ENCODE assay signal across 9 cellular contexts in the genomic region with DNA sequence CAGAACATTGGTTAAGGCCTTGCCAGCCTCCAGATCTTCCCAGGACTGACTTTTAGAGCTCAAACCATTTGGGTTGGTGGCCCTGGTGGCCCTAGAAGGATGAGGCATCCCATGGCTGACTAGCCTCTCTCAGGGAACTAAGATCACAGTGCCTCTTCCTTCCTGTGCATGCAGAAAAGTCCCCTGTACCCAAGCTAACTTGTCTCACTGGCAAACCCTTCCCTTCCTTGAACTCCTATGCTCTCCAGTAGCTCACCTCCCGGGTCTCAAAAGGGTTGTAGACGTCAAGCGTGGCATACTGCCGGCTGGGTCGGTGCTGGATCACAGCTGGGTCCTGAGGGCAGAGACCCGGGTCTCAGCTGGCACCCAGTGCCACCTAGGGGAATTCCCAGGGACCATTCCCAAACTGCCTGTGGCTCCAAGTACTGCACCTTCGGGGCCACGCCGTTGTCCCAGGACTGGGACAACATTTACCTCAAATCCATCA. TPM values are rescaled to one million over a fixed set of nuclear protein-coding genes. Genes with fewer than 3 reads are reported as not detected.
DNase-seq lines count a peak whose midpoint lies in the region; ATAC-seq and TF ChIP-seq lines count a peak whose summit lies in the region.
"Had no signal": no experiment of that assay in that cellular context is flagged by ENCODE, and none has a peak within 500 bp of the region (broad histone marks: within the 10 kb centered on the region; RNA-seq: fewer than 3 reads in every experiment).

No MANE protein-coding gene starts in this region.

- H4K20me1 ChIP-seq in BLaER1 = peaks cover 22% of the 10 kb centered on the region
- no peaks in the 10 kb centered on the region for H4K20me1 ChIP-seq in GM23248 (ENCODE audit: insufficient read depth)

- peaks cover 28% of the 10 kb centered on the region for H3K79me2 ChIP-seq in GM23248 (ENCODE audit: insufficient read depth)

- peaks cover 61% of the 10 kb centered on the region for H3F3A ChIP-seq in GM23248 (ENCODE audit: insufficient read depth)

- H3K4me2 ChIP-seq in BLaER1 (peak overlapping the region; percentile 98), GM23248 (ENCODE audit: unreplicated experiment) (peak overlapping the region; percentile 95)

- TF ChIP-seq POLR2A in sigmoid colon (IDR thresholded peaks at IDR 0.05) = no peak

- TF ChIP-seq CTCF in fibroblast of pulmonary artery (IDR thresholded peaks at IDR 0.05; ENCODE audit: low read length, missing control alignments) (no peak), sigmoid colon (IDR thresholded peaks at IDR 0.05) (no peak)

- H3K9ac ChIP-seq in BLaER1 (peak overlapping the region; percentile 86), GM23248 (peak overlapping the region; percentile 89), SK-N-MC (ENCODE audit: insufficient read length) (peak overlapping the region; percentile 93)

- intact Hi-C loops in sigmoid colon (cut with DNase I) = no loop called here

- H3K27me3 ChIP-seq in BLaER1 (no peaks in the 10 kb centered on the region), GM23248 (replicated peaks; ENCODE audit: insufficient read depth) (no peaks in the 10 kb centered on the region), sigmoid colon (no peaks in the 10 kb centered on the region)

- in situ Hi-C loops in GM23248 (cut with MboI) = no loop called here

- H3K27ac ChIP-seq in BLaER1 = peak overlapping the region; percentile 78
- peak overlapping the region; percentile 76 for H3K27ac ChIP-seq in GM23248
- peak overlapping the region; percentile 33; the same call in 1 of the 2 replicates for H3K27ac ChIP-seq in SK-N-MC
- H3K27ac ChIP-seq in sigmoid colon = peak overlapping the region; percentile 86 to 91 (median 87)

- H3K9me2 ChIP-seq in GM23248 (ENCODE audit: insufficient read depth) = no peaks in the 10 kb centered on the region

- H3K9me3 ChIP-seq in BLaER1 = no peaks in the 10 kb centered on the region
- H3K9me3 ChIP-seq in GM23248 (ENCODE audit: low read depth) = no peaks in the 10 kb centered on the region
- no peaks in the 10 kb centered on the region for H3K9me3 ChIP-seq in SK-N-MC (ENCODE audit: low read depth, low read length)
- no peaks in the 10 kb centered on the region for H3K9me3 ChIP-seq in sigmoid colon

- peak; percentile 50 for DNase-seq in GM23248
- DNase-seq in SK-N-MC (ENCODE audit: low read depth, low spot score) = no peak
- no peak for DNase-seq in fibroblast of pulmonary artery (ENCODE audit: low read depth)
- no peak for DNase-seq in sigmoid colon
- DNase-seq in retina = no peak
- no peak for DNase-seq in ecto neural progenitor cell (ENCODE audit: low spot score)

- H3K36me3 ChIP-seq in BLaER1 = peaks cover 81% of the 10 kb centered on the region
- peaks cover 33% of the 10 kb centered on the region for H3K36me3 ChIP-seq in GM23248 (ENCODE audit: low read depth)
- H3K36me3 ChIP-seq in SK-N-MC (ENCODE audit: insufficient read depth, low read length) = peaks cover 49% of the 10 kb centered on the region
- peaks cover 25 to 74% (median 33%) of the 10 kb centered on the region in 4 donors for H3K36me3 ChIP-seq in sigmoid colon

- ATAC-seq in HG03095 (IDR thresholded peaks at IDR 0.05; ENCODE audit: unreplicated experiment) = no peak

- H2AFZ ChIP-seq in GM23248 = peak overlapping the region; percentile 67

- H3K4me3 ChIP-seq in BLaER1 (peak overlapping the region; percentile 82), GM23248 (peak overlapping the region; percentile 98), SK-N-MC (peak overlapping the region; percentile 92), fibroblast of pulmonary artery (replicated peaks; ENCODE audit: low read depth, low read length) (peak overlapping the region; percentile 88), sigmoid colon (peak overlapping the region; percentile 60 to 83 (median 78))

- H3K4me1 ChIP-seq in BLaER1 = peaks cover 25% of the 10 kb centered on the region
- H3K4me1 ChIP-seq in GM23248 (ENCODE audit: insufficient read depth) = peaks cover 8% of the 10 kb centered on the region
- peaks cover 0 to 26% (median 21%) of the 10 kb centered on the region in 4 donors for H3K4me1 ChIP-seq in sigmoid colon

- WGBS in GM23248 (ENCODE audit: low coverage in 1 of 2, low lambda C conversion rate in 2 of 2, missing lambda C conversion rate in 2 of 2), 2 experiments = 0 to 4% methylated on average over 9 of the region's 9 CpGs
- 0 to 1% methylated on average over 9 of the region's 9 CpGs for WGBS in sigmoid colon, 2 donors

- TF ChIP-seq EP300 in sigmoid colon (IDR thresholded peaks at IDR 0.05) = no peak

RNA-seq across cellular contexts. Expression of gene SCAMP3, which starts 0.7 kb away (rescaled TPM):
- 53.6 and 80.5 TPM in 2 replicates for total RNA-seq in GM23248 (2014; rRNA removed; shearing (Covaris generic))
- polyA plus RNA-seq in GM23248 (2016; fragmentation: Nextera tagmentation; extraction: Ambion mirVana) = 135 and 141 TPM in 2 replicates
- 10 to 100 TPM; 25.1 to 45.3 (median 36.5) TPM for total RNA-seq in sigmoid colon
- 10 to 100 TPM; 11.6 to 56.4 (median 22.8) TPM for polyA plus RNA-seq in sigmoid colon

RNA-seq across cellular contexts. Expression of gene ENTREP3, which starts 6.2 kb away (rescaled TPM):
- total RNA-seq in GM23248 (2014; rRNA removed; shearing (Covaris generic)) = 6.4 and 8.0 TPM in 2 replicates
- polyA plus RNA-seq in GM23248 (2016; fragmentation: Nextera tagmentation; extraction: Ambion mirVana) = 8.0 TPM in 2 replicates
- 10 to 100 TPM; 11.8 to 44.0 (median 16.0) TPM for total RNA-seq in sigmoid colon
- 10 to 100 TPM in 1 of 3 donors, 1 to 10 TPM in 2; 5.4 to 17.6 (median 6.5) TPM for polyA plus RNA-seq in sigmoid colon

RNA-seq across cellular contexts. Expression of gene CLK2, which starts 11.9 kb away (rescaled TPM):
- total RNA-seq in GM23248 (2014; rRNA removed; shearing (Covaris generic)) = 16.8 and 24.0 TPM in 2 replicates
- polyA plus RNA-seq in GM23248 (2016; fragmentation: Nextera tagmentation; extraction: Ambion mirVana) (10.2 and 10.4 TPM in 2 replicates), sigmoid colon (10 to 100 TPM in 2 of 3 donors, 1 to 10 TPM in 1; 7.2 to 45.9 (median 14.4) TPM)
- 10 to 100 TPM; 21.4 to 33.2 (median 25.3) TPM for total RNA-seq in sigmoid colon

RNA-seq across cellular contexts. Expression of gene HCN3, which starts 15.8 kb away (rescaled TPM):
- total RNA-seq in GM23248 (2014; rRNA removed; shearing (Covaris generic)) = 0.76 and 1.4 TPM in 2 replicates
- polyA plus RNA-seq in GM23248 (2016; fragmentation: Nextera tagmentation; extraction: Ambion mirVana) (1.6 and 1.9 TPM in 2 replicates), sigmoid colon (1 to 10 TPM in 2 of 3 donors, under 1 TPM in 1; 0.69 to 8.6 (median 1.2) TPM)
- total RNA-seq in sigmoid colon = 1 to 10 TPM; 1.2 to 5.5 (median 2.3) TPM

RNA-seq across cellular contexts. Expression of gene PKLR, which starts 39.8 kb away (rescaled TPM):
- total RNA-seq in GM23248 (2014; rRNA removed; shearing (Covaris generic)) = not detected in 2 replicates
- polyA plus RNA-seq in GM23248 (2016; fragmentation: Nextera tagmentation; extraction: Ambion mirVana) (0.08 TPM in 1 of 2 replicates, not detected in the other), sigmoid colon (under 1 TPM; under 0.01 to 0.69 (median 0.38) TPM)
- not detected for total RNA-seq in sigmoid colon
- total RNA-seq: M059J had no signal

Comparison
In these comparisons a context has a peak if more than half of its experiments do, and no peak if none do; other contexts are left out.
1. H3K27ac ChIP-seq: peak in every context shown above with its lines; median percentile 87 in sigmoid colon; 78 in BLaER1; 76 in GM23248; 33 in SK-N-MC.